In genomic region chr1:17952506-17952905, GRCh38 we compare ENCODE assay signal across 7 cellular contexts.
"Had no signal": no experiment of that assay in that cellular context is flagged by ENCODE, and none has a peak within 500 bp of the region (broad histone marks: within the 10 kb centered on the region; RNA-seq: fewer than 3 reads in every experiment).

No MANE protein-coding gene starts in this region.

- ATAC-seq: K562 had no signal

- H3K4me3 ChIP-seq: GM23248, K562 had no signal

- H3K4me3 Mint-ChIP-seq: H9 had no signal

- H2AFZ ChIP-seq: GM23248 had no signal

- H3K27ac ChIP-seq: GM23248 had no signal

- H3K9ac ChIP-seq: GM23248 had no signal

- H3K9me3 Mint-ChIP-seq: H9 had no signal

- DNase-seq: GM23248, GOT3, H9, HCEC 1CT, IMR-90, KG1 had no signal
